Comparison of ENCODE assay signal across 8 cellular contexts in genomic region chr14:103576371-103577024, GRCh38. TPM values are rescaled to one million over a fixed set of nuclear protein-coding genes. Genes with fewer than 3 reads are reported as not detected.
A peak's percentile ranks its signal among the peaks of the same experiment; 100 is the strongest.
DNase-seq lines count a peak whose midpoint lies in the region; ATAC-seq and TF ChIP-seq lines count a peak whose summit lies in the region.

No MANE protein-coding gene starts in this region.

- DNase-seq in GM03348 (ENCODE audit: low spot score), result peak; percentile 94
- DNase-seq in mucosa of gallbladder (ENCODE audit: low spot score), result peak; percentile 94
- DNase-seq in NCI-H345 treated with DMSO at 0.1 percent for 48 hours (lab: John Stamatoyannopoulos, UW; ENCODE audit: unreplicated experiment), result no peak
- no peak for DNase-seq in NCI-H1930 (lab: John Stamatoyannopoulos, UW)

- 17 to 20% methylated on average over 9 of the region's 9 CpGs for WGBS in esophagus, 2 donors

- H3K4me3 ChIP-seq in esophagus (ENCODE audit: low read depth in 1 of 2, low read length in 2 of 2), result no peak overlapping the region

- peak overlapping the region; percentile 55 to 91 for H3K27ac ChIP-seq in esophagus (ENCODE audit: low read depth in 2 of 2, low read length in 1 of 2)

- no peaks in the 10 kb centered on the region for H3K27me3 ChIP-seq in esophagus (ENCODE audit: control insufficient read depth in 1 of 2, insufficient read depth in 2 of 2, low read length in 2 of 2)

- H3K36me3 ChIP-seq in esophagus (ENCODE audit: control insufficient read depth in 2 of 2, insufficient read depth in 2 of 2, low read length in 1 of 2), result peaks cover 0 to 14% of the 10 kb centered on the region in 2 donors

- no peaks in the 10 kb centered on the region for H3K9me3 ChIP-seq in esophagus (ENCODE audit: control insufficient read depth in 2 of 2, insufficient read depth in 1 of 2, low read depth in 1 of 2, low read length in 1 of 2)

- peaks cover 2 to 13% of the 10 kb centered on the region in 2 donors for H3K4me1 ChIP-seq in esophagus (ENCODE audit: control insufficient read depth in 2 of 2, insufficient read depth in 2 of 2, low read length in 1 of 2)

- ATAC-seq in HG02571 (IDR thresholded peaks at IDR 0.05; ENCODE audit: unreplicated experiment) (no peak), GM21423 (IDR thresholded peaks at IDR 0.05; ENCODE audit: unreplicated experiment) (no peak)

TF ChIP-seq in PFSK-1, 5 proteins besides CTCF, POLR2A, EP300 and RAD21:
- TF ChIP-seq FOXP2 (optimal IDR thresholded peaks at IDR 0.05; ENCODE audit: borderline replicate concordance, extremely low read depth, extremely low read length, insufficient read depth), result peak; percentile 82
- TF ChIP-seq POLR2AphosphoS5 (IDR thresholded peaks at IDR 0.05; ENCODE audit: low read depth, low read length), result no peak
- peak; percentile 78; the same call in 1 of the 2 replicates for TF ChIP-seq SIN3A (IDR thresholded peaks at IDR 0.05; ENCODE audit: borderline replicate concordance, insufficient read depth, low read length)
- no peak for TF ChIP-seq REST (IDR thresholded peaks at IDR 0.05; ENCODE audit: insufficient read depth in 1 of 2, low read depth in 2 of 2, low read length in 2 of 2)
- no peak for TF ChIP-seq TAF1 (IDR thresholded peaks at IDR 0.05; ENCODE audit: borderline replicate concordance, insufficient read depth, low read length)

RNA-seq across cellular contexts. Expression of gene COA8, which starts 13.7 kb away (rescaled TPM):
- 31.0 TPM for polyA plus RNA-seq in PFSK-1 (2012; ENCODE audit: insufficient read length, low read depth)
- 10 to 100 TPM; 35.1 to 39.3 TPM for polyA plus RNA-seq in esophagus
- total RNA-seq in mucosa of gallbladder, result 33.7 TPM

RNA-seq across cellular contexts. Expression of gene BAG5, which starts 14.0 kb away (rescaled TPM):
- 7.2 TPM for polyA plus RNA-seq in PFSK-1 (2012; ENCODE audit: insufficient read length, low read depth)
- polyA plus RNA-seq in esophagus, result 10 to 100 TPM in 1 of 2 donors, 1 to 10 TPM in 1; 7.1 to 12.7 TPM
- total RNA-seq in mucosa of gallbladder, result 24.2 TPM

RNA-seq across cellular contexts. Expression of gene TRMT61A, which starts 47.5 kb away (rescaled TPM):
- polyA plus RNA-seq in PFSK-1 (2012; ENCODE audit: insufficient read length, low read depth), result 36.4 TPM
- polyA plus RNA-seq in esophagus, result 10 to 100 TPM; 11.0 to 11.5 TPM
- total RNA-seq in mucosa of gallbladder, result 13.5 TPM

RNA-seq across cellular contexts. Expression of gene KLC1, which starts 52.5 kb away (rescaled TPM):
- 150 TPM for polyA plus RNA-seq in PFSK-1 (2012; ENCODE audit: insufficient read length, low read depth)
- 100 to 1,000 TPM in 1 of 2 donors, 10 to 100 TPM in 1; 69.8 to 102 TPM for polyA plus RNA-seq in esophagus
- total RNA-seq in mucosa of gallbladder, result 171 TPM

RNA-seq across cellular contexts. Expression of gene CKB, which starts 53.9 kb away (rescaled TPM):
- polyA plus RNA-seq in PFSK-1 (2012; ENCODE audit: insufficient read length, low read depth), result 583 TPM
- polyA plus RNA-seq in esophagus, result 100 to 1,000 TPM; 117 to 134 TPM
- total RNA-seq in mucosa of gallbladder, result 424 TPM

Comparison
In these comparisons a context has a peak if more than half of its experiments do, and no peak if none do; other contexts are left out.
1. DNase-seq: peak in GM03348 (single experiment) and mucosa of gallbladder (single experiment); none in NCI-H345 treated with DMSO at 0.1 percent for 48 hours (single experiment) and NCI-H1930 (0 of 2).